In genomic region chr15:60591491-60592385, GRCh38 we compare ENCODE assay signal across 9 cellular contexts.
DNase-seq lines count a peak whose midpoint lies in the region; ATAC-seq, FAIRE-seq and TF ChIP-seq lines count a peak whose summit lies in the region.
"Had no signal": no experiment of that assay in that cellular context is flagged by ENCODE, and none has a peak within 500 bp of the region (broad histone marks: within the 10 kb centered on the region; RNA-seq: fewer than 3 reads in every experiment).

No MANE protein-coding gene starts in this region.

- H4K20me1 ChIP-seq in GM23338 (replicated peaks; ENCODE audit: insufficient read depth) (no peaks in the 10 kb centered on the region; the same call in none of the 2 replicates), neural progenitor cell (ENCODE audit: low read depth) (peaks cover 23% of the 10 kb centered on the region)

- no peaks in the 10 kb centered on the region for H3K9me3 Mint-ChIP-seq in GM23338
- no peaks in the 10 kb centered on the region for H3K9me3 Mint-ChIP-seq in neural progenitor cell

- peak overlapping the region; percentile 48 for H3K9ac ChIP-seq in neural progenitor cell

- peaks cover 25% of the 10 kb centered on the region for H3K4me1 ChIP-seq in GM23338 (ENCODE audit: insufficient read depth)
- peaks cover 28% of the 10 kb centered on the region for H3K4me1 ChIP-seq in foreskin keratinocyte
- peaks cover 8% of the 10 kb centered on the region for H3K4me1 ChIP-seq in neural progenitor cell

- H3K27ac ChIP-seq in GM23338 (ENCODE audit: low read depth), result no peak overlapping the region
- peak overlapping the region; percentile 72 for H3K27ac ChIP-seq in foreskin keratinocyte
- H3K27ac ChIP-seq in neural progenitor cell, result no peak overlapping the region

- peaks cover 45% of the 10 kb centered on the region for H3K27me3 ChIP-seq in GM23338 (ENCODE audit: insufficient read depth)
- H3K27me3 ChIP-seq in foreskin keratinocyte, result no peaks in the 10 kb centered on the region
- H3K27me3 ChIP-seq in neural progenitor cell, result peaks cover 69% of the 10 kb centered on the region

- H3K36me3 ChIP-seq in GM23338 (ENCODE audit: insufficient read depth) (no peaks in the 10 kb centered on the region), neural progenitor cell (no peaks in the 10 kb centered on the region)

- H3K27ac Mint-ChIP-seq in GM23338 (no peak overlapping the region), neural progenitor cell (no peak overlapping the region)

- peak overlapping the region; percentile 71 for H3K4me2 ChIP-seq in GM23338
- peak overlapping the region; percentile 97 for H3K4me2 ChIP-seq in neural progenitor cell

- TF ChIP-seq POLR2A in GM12892 (IDR thresholded peaks at IDR 0.05; ENCODE audit: low read depth, low read length), result no peak

- no peak for TF ChIP-seq CTCF in GM23338 (conservative IDR thresholded peaks at IDR 0.05; ENCODE audit: low read depth in 2 of 2)
- TF ChIP-seq CTCF in LNCaP clone FGC (IDR thresholded peaks at IDR 0.05; ENCODE audit: control insufficient read depth, extremely low read depth, insufficient read depth), result no peak
- peak; percentile 13 for TF ChIP-seq CTCF in foreskin keratinocyte (conservative IDR thresholded peaks at IDR 0.05)
- no peak for TF ChIP-seq CTCF in neural progenitor cell (IDR thresholded peaks at IDR 0.05)

- DNase-seq in GM12892 (ENCODE audit: insufficient read length) (peak; percentile 40), GM23338 (ENCODE audit: low spot score) (peak; percentile 74), LNCaP clone FGC (ENCODE audit: low read depth) (no peak), foreskin keratinocyte (no peak), neural progenitor cell (ENCODE audit: low spot score) (peak; percentile 79), kidney glomerular epithelial cell (lab: John Stamatoyannopoulos, UW) (no peak), NCI-H82 (lab: John Stamatoyannopoulos, UW) (no peak)
- peak; percentile 45 for DNase-seq in activated T-helper 9 cell treated with anti-CD3 and anti-CD28 coated beads, Interleukin-2, amount 50 U/mL, for 16 hours (ENCODE audit: low read depth)

- H3K9me3 ChIP-seq in neural progenitor cell (ENCODE audit: low read depth), result no peaks in the 10 kb centered on the region

- H3K27me3 Mint-ChIP-seq in GM23338 (ENCODE audit: insufficient read depth, low read depth, poor library complexity) (peaks cover 18% of the 10 kb centered on the region), neural progenitor cell (ENCODE audit: insufficient read depth, low read depth) (peaks cover 15% of the 10 kb centered on the region)

- H3F3A ChIP-seq in GM23338 (replicated peaks; ENCODE audit: low read depth) (peaks cover 4% of the 10 kb centered on the region; the same call in 1 of the 2 replicates), neural progenitor cell (ENCODE audit: low read depth) (peaks cover 33% of the 10 kb centered on the region)

- peaks cover 28% of the 10 kb centered on the region for H3K4me1 Mint-ChIP-seq in GM23338
- H3K4me1 Mint-ChIP-seq in neural progenitor cell, result peaks cover 26% of the 10 kb centered on the region

- peak; percentile 46 for ATAC-seq in GM23338
- peak; percentile 26 for ATAC-seq in foreskin keratinocyte

- H3K9me2 ChIP-seq in GM23338 (ENCODE audit: insufficient read depth), result no peaks in the 10 kb centered on the region

- peaks cover 23% of the 10 kb centered on the region for H3K79me2 ChIP-seq in GM23338 (replicated peaks; ENCODE audit: insufficient read depth)
- H3K79me2 ChIP-seq in neural progenitor cell (ENCODE audit: low read depth), result no peaks in the 10 kb centered on the region

- H3K36me3 Mint-ChIP-seq in GM23338 (ENCODE audit: low read depth), result no peaks in the 10 kb centered on the region
- no peaks in the 10 kb centered on the region for H3K36me3 Mint-ChIP-seq in neural progenitor cell

- H3K4me3 ChIP-seq in GM23338 (peak overlapping the region; percentile 74), LNCaP clone FGC (ENCODE audit: low read depth, low read length) (peak overlapping the region; percentile 55), neural progenitor cell (peak overlapping the region; percentile 87)

- no peak for FAIRE-seq in GM12892 (lab: Jason Lieb, UNC)
- FAIRE-seq: colon had no signal

- peak overlapping the region; percentile 77 for H3K4me3 Mint-ChIP-seq in GM23338
- H3K4me3 Mint-ChIP-seq in neural progenitor cell, result peak overlapping the region; percentile 87

- H2AFZ ChIP-seq in GM23338 (no peak overlapping the region), neural progenitor cell (replicated peaks) (peak overlapping the region; percentile 89)

TF ChIP-seq in GM23338, 12 proteins besides CTCF, POLR2A, EP300 and RAD21:
- TF ChIP-seq NANOG (IDR thresholded peaks at IDR 0.05; ENCODE audit: borderline replicate concordance) (no peak), ZNF331 (CRISPR knock-in tag; IDR thresholded peaks at IDR 0.05; ENCODE audit: low read depth) (no peak), ZNF114 (CRISPR knock-in tag; IDR thresholded peaks at IDR 0.05) (no peak), ZNF462 (CRISPR knock-in tag; IDR thresholded peaks at IDR 0.05) (no peak), CREB1 (CRISPR knock-in tag; IDR thresholded peaks at IDR 0.05; ENCODE audit: low read depth) (no peak), EZH2phosphoT487 (IDR thresholded peaks at IDR 0.05; ENCODE audit: unreplicated experiment) (no peak), EZH2 (IDR thresholded peaks at IDR 0.05; ENCODE audit: low read depth, unreplicated experiment) (no peak), ETS1 (IDR thresholded peaks at IDR 0.05) (no peak)

Comparison
In these comparisons a context has a peak if more than half of its experiments do, and no peak if none do; other contexts are left out.
1. DNase-seq: peak in GM12892 (single experiment), GM23338 (single experiment), activated T-helper 9 cell treated with anti-CD3 and anti-CD28 coated beads, Interleukin-2, amount 50 U/mL, for 16 hours (single experiment) and neural progenitor cell (single experiment); none in LNCaP clone FGC (single experiment), foreskin keratinocyte (0 of 2), kidney glomerular epithelial cell (single experiment) and NCI-H82 (single experiment).
2. Peak in every context shown above with its lines, with median percentiles within 50 percentile points of each other: H3K4me3 ChIP-seq.